1 cellular context compared by ENCODE assay signal in the genomic region with DNA sequence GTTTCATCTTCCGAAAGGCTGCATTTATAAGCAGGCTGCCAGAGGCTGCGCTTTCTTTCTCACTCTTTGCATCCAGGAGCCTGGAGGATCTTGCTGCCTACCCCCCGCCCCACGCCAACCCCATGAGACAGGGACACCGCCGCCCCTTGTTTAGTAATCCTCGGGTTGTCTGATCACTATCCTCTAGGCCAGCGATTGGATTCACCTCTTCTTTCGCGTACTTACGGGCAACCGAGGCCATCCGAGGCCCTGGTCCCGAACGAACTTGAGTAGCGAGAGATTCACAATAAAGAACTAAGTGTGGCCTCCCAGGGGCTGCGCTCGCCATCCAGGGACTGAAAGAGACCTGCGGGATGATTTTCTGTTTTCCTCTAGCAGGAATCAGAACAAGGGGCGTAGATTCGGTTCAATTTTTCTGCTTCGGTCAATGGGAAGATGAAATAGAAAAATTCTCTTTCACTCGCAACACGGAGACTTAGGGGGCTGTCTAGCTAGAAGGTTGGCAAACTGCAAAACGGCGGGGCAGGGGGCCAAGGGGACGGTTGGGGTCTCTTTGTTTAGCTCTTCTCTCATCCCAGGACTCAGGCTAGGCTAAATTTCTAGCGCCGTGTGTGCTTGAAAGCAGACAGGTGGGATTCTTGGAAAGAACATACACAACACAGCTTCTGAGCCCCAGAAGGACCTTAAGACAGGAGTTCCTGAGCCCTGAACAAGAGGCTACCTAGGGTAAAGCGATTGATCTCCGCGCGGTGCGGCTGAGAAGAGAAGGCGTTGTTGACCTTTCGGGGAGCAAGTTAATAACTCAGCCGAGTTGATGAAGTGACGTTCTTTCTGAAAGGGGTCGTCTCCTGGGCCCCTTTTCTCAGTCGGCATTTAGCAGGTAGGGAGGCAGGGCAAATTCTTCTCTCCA.
TF ChIP-seq lines count a peak whose summit lies in the region.

No MANE protein-coding gene starts in this region.

TF ChIP-seq in H1, 55 proteins besides CTCF, POLR2A, EP300 and RAD21:
- no peak for TF ChIP-seq TBP (IDR thresholded peaks at IDR 0.05; ENCODE audit: low read depth, low read length)
- no peak for TF ChIP-seq TAF7 (optimal IDR thresholded peaks at IDR 0.05; ENCODE audit: borderline replicate concordance, low read depth, low read length)
- no peak for TF ChIP-seq TEAD4 (IDR thresholded peaks at IDR 0.05; ENCODE audit: low read depth, low read length)
- no peak for TF ChIP-seq NANOG (IDR thresholded peaks at IDR 0.05; ENCODE audit: insufficient read depth, low read depth, low read length, poor library complexity, severe bottlenecking)
- TF ChIP-seq CBX8 (IDR thresholded peaks at IDR 0.05; ENCODE audit: borderline replicate concordance, low read depth, low read length), result 0 out of 2 replicates have a peak, but pooled peaks have one; percentile 55
- peak; percentile 84 for TF ChIP-seq EZH2 (IDR thresholded peaks at IDR 0.05; ENCODE audit: low read depth, low read length, severe bottlenecking)
- TF ChIP-seq SAP30 (IDR thresholded peaks at IDR 0.05; ENCODE audit: insufficient read depth, insufficient replicate concordance, low read length), result no peak
- no peak for TF ChIP-seq JUN (IDR thresholded peaks at IDR 0.05; ENCODE audit: low read depth, low read length)
- peak; percentile 79 for TF ChIP-seq RNF2 (IDR thresholded peaks at IDR 0.05; ENCODE audit: borderline replicate concordance, low read depth, low read length, missing control alignments, poor library complexity, severe bottlenecking)
- peak; percentile 21; the same call in 1 of the 2 replicates for TF ChIP-seq RBBP5 (IDR thresholded peaks at IDR 0.05; ENCODE audit: borderline replicate concordance, low read depth, low read length)
- TF ChIP-seq SP1 (IDR thresholded peaks at IDR 0.05; ENCODE audit: low read depth, low read length), result no peak
- TF ChIP-seq CHD1 (IDR thresholded peaks at IDR 0.05; ENCODE audit: low read depth, low read length), result no peak
- no peak for TF ChIP-seq BCL11A (IDR thresholded peaks at IDR 0.05; ENCODE audit: low read depth in 2 of 2, low read length in 2 of 2)
- TF ChIP-seq GTF2F1 (IDR thresholded peaks at IDR 0.05; ENCODE audit: borderline replicate concordance, low read depth, low read length), result no peak
- no peak for TF ChIP-seq GABPA (IDR thresholded peaks at IDR 0.05; ENCODE audit: borderline replicate concordance, insufficient read depth, low read length)
- TF ChIP-seq CHD2 (IDR thresholded peaks at IDR 0.05; ENCODE audit: low read length), result no peak
- TF ChIP-seq, protein P1, sequence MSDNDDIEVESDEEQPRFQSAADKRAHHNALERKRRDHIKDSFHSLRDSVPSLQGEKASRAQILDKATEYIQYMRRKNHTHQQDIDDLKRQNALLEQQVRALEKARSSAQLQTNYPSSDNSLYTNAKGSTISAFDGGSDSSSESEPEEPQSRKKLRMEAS (IDR thresholded peaks at IDR 0.05), result no peak
- no peak for TF ChIP-seq SIX5 (IDR thresholded peaks at IDR 0.05; ENCODE audit: low read depth, low read length)
- TF ChIP-seq BACH1 (IDR thresholded peaks at IDR 0.05; ENCODE audit: low read length), result no peak
- no peak for TF ChIP-seq MAFK (IDR thresholded peaks at IDR 0.05; ENCODE audit: low read depth, low read length)
- no peak for TF ChIP-seq POU5F1 (IDR thresholded peaks at IDR 0.05; ENCODE audit: low read depth, low read length)
- TF ChIP-seq ASH2L (IDR thresholded peaks at IDR 0.05; ENCODE audit: low read length), result no peak
- TF ChIP-seq SUZ12 (IDR thresholded peaks at IDR 0.05; ENCODE audit: low read length), result peak; percentile 79
- TF ChIP-seq SIRT6 (IDR thresholded peaks at IDR 0.05; ENCODE audit: low read length), result no peak
- no peak for TF ChIP-seq SIN3A (conservative IDR thresholded peaks at IDR 0.05 in 1 of 2, IDR thresholded peaks at IDR 0.05 in 1 of 2; ENCODE audit: low read depth in 1 of 2, low read length in 2 of 2)
- no peak for TF ChIP-seq RXRA (IDR thresholded peaks at IDR 0.05; ENCODE audit: insufficient read depth, low read depth, low read length)
- no peak for TF ChIP-seq BRCA1 (IDR thresholded peaks at IDR 0.05; ENCODE audit: low read depth, low read length)
- TF ChIP-seq, protein P2, sequence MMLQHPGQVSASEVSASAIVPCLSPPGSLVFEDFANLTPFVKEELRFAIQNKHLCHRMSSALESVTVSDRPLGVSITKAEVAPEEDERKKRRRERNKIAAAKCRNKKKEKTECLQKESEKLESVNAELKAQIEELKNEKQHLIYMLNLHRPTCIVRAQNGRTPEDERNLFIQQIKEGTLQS (IDR thresholded peaks at IDR 0.05; ENCODE audit: insufficient read depth, low read depth, low read length), result no peak
- TF ChIP-seq, protein P3, sequence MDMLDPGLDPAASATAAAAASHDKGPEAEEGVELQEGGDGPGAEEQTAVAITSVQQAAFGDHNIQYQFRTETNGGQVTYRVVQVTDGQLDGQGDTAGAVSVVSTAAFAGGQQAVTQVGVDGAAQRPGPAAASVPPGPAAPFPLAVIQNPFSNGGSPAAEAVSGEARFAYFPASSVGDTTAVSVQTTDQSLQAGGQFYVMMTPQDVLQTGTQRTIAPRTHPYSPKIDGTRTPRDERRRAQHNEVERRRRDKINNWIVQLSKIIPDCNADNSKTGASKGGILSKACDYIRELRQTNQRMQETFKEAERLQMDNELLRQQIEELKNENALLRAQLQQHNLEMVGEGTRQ (IDR thresholded peaks at IDR 0.05; ENCODE audit: low read length), result no peak
- TF ChIP-seq KDM1A (IDR thresholded peaks at IDR 0.05; ENCODE audit: borderline replicate concordance, low read length), result no peak
- TF ChIP-seq RFX5 (IDR thresholded peaks at IDR 0.05; ENCODE audit: borderline replicate concordance, low read depth, low read length), result no peak
